Comparison of ENCODE assay signal across 10 cellular contexts in genomic region chr19:3389876-3390361, GRCh38. TPM values are rescaled to one million over a fixed set of nuclear protein-coding genes. Genes with fewer than 3 reads are reported as not detected.
A peak's percentile ranks its signal among the peaks of the same experiment; 100 is the strongest.
DNase-seq lines count a peak whose midpoint lies in the region; ATAC-seq and TF ChIP-seq lines count a peak whose summit lies in the region.
"Had no signal": no experiment of that assay in that cellular context is flagged by ENCODE, and none has a peak within 500 bp of the region (broad histone marks: within the 10 kb centered on the region; RNA-seq: fewer than 3 reads in every experiment).

No MANE protein-coding gene starts in this region.

- WGBS in right cardiac atrium, result 57% methylated on average over 17 of the region's 17 CpGs

- H3K4me1 ChIP-seq in HEK293 (ENCODE audit: control insufficient read depth, insufficient read depth, low read length) (no peaks in the 10 kb centered on the region), right cardiac atrium (ENCODE audit: control insufficient read depth, insufficient read depth, low read length) (peaks cover 12% of the 10 kb centered on the region), subcutaneous abdominal adipose tissue (ENCODE audit: control insufficient read depth in 5 of 5, insufficient read depth in 5 of 5, low read length in 5 of 5) (peaks cover 12 to 68% (median 54%) of the 10 kb centered on the region in 5 donors)

- peaks cover 0 to 4% of the 10 kb centered on the region in 2 experiments; a peak in 2 of 3 replicates for H3K36me3 ChIP-seq in HEK293 (ENCODE audit: control insufficient read depth in 2 of 2, insufficient read depth in 1 of 2, low read length in 2 of 2)
- peaks cover 0 to 12% (median 0%) of the 10 kb centered on the region in 5 donors for H3K36me3 ChIP-seq in subcutaneous abdominal adipose tissue (ENCODE audit: control insufficient read depth in 5 of 5, insufficient read depth in 5 of 5, low read length in 5 of 5)

- H3K4me3 Mint-ChIP-seq in natural killer cell, result no peak overlapping the region
- no peak overlapping the region for H3K4me3 Mint-ChIP-seq in T-helper 2 cell treated with Interferon-gamma antibody and Interleukin-4, amounts not matched to agents 5 μg/mL and 100 μg/mL, for 36 hours
- H3K4me3 Mint-ChIP-seq: activated naive CD8-positive, alpha-beta T cell treated with anti-CD3 and anti-CD28 coated beads, Interleukin-2, amount 10 ng/mL, durations not matched to agents 7 days and 5 days had no signal

- H3K27me3 ChIP-seq in right cardiac atrium (ENCODE audit: control insufficient read depth, insufficient read depth), result no peaks in the 10 kb centered on the region
- H3K27me3 ChIP-seq in subcutaneous abdominal adipose tissue (ENCODE audit: control insufficient read depth in 5 of 5, insufficient read depth in 4 of 5, low read length in 5 of 5), result no peaks in the 10 kb centered on the region

- H3K27ac Mint-ChIP-seq in natural killer cell, result no peak overlapping the region
- no peak overlapping the region for H3K27ac Mint-ChIP-seq in T-helper 2 cell treated with Interferon-gamma antibody and Interleukin-4, amounts not matched to agents 5 μg/mL and 100 μg/mL, for 36 hours
- H3K27ac Mint-ChIP-seq: activated naive CD8-positive, alpha-beta T cell treated with anti-CD3 and anti-CD28 coated beads, Interleukin-2, amount 10 ng/mL, durations not matched to agents 7 days and 5 days had no signal

- POLR2A ChIA-PET in HEK293 (lab: Yijun Ruan, JAX), result no interaction called here

- peak overlapping the region in 1 of 5 donors; percentile 26 for H3K9ac ChIP-seq in subcutaneous abdominal adipose tissue (ENCODE audit: low read length in 5 of 5)

- H3K4me3 ChIP-seq in HEK293 (ENCODE audit: low read depth, low read length), result no peak overlapping the region
- H3K4me3 ChIP-seq in right cardiac atrium (ENCODE audit: low read length), result no peak overlapping the region
- H3K4me3 ChIP-seq in subcutaneous abdominal adipose tissue (ENCODE audit: low read depth in 1 of 5, low read length in 5 of 5), result no peak overlapping the region

- TF ChIP-seq CTCF in HEK293 (tag by site-specific recombination; IDR thresholded peaks at IDR 0.05) (no peak), natural killer cell (IDR thresholded peaks at IDR 0.05) (no peak)

- CTCF ChIA-PET in HEK293 (lab: Yijun Ruan, JAX), result no interaction called here

- DNase-seq in SHP77 (lab: John Stamatoyannopoulos, UW) (peak; percentile 67 to 82), right cardiac atrium (no peak), midbrain (lab: John Stamatoyannopoulos, UW) (no peak), natural killer cell (no peak)
- DNase-seq in T-helper 2 cell treated with Interferon-gamma antibody and Interleukin-4, amounts not matched to agents 5 μg/mL and 100 μg/mL, for 36 hours (ENCODE audit: low spot score), result no peak
- DNase-seq: activated naive CD8-positive, alpha-beta T cell treated with anti-CD3 and anti-CD28 coated beads, Interleukin-2, amount 10 ng/mL, durations not matched to agents 7 days and 5 days; T-helper 9 cell had no signal

- no peak overlapping the region for H3K27ac ChIP-seq in HEK293 (ENCODE audit: extremely low read depth, low read depth, low read length)
- peak overlapping the region; percentile 49 for H3K27ac ChIP-seq in right cardiac atrium (ENCODE audit: low read length)
- H3K27ac ChIP-seq in subcutaneous abdominal adipose tissue (ENCODE audit: low read depth, low read length), result peak overlapping the region; percentile 62

- no peaks in the 10 kb centered on the region for H3K9me3 Mint-ChIP-seq in natural killer cell
- H3K9me3 Mint-ChIP-seq in T-helper 2 cell treated with Interferon-gamma antibody and Interleukin-4, amounts not matched to agents 5 μg/mL and 100 μg/mL, for 36 hours, result no peaks in the 10 kb centered on the region
- H3K9me3 Mint-ChIP-seq: activated naive CD8-positive, alpha-beta T cell treated with anti-CD3 and anti-CD28 coated beads, Interleukin-2, amount 10 ng/mL, durations not matched to agents 7 days and 5 days had no signal

- H3K9me3 ChIP-seq in HEK293 (ENCODE audit: control insufficient read depth, insufficient read depth, low read depth, low read length), result no peaks in the 10 kb centered on the region
- no peaks in the 10 kb centered on the region for H3K9me3 ChIP-seq in right cardiac atrium (ENCODE audit: control insufficient read depth, low read length)
- H3K9me3 ChIP-seq in subcutaneous abdominal adipose tissue (ENCODE audit: control insufficient read depth in 5 of 5, low read length in 5 of 5), result no peaks in the 10 kb centered on the region

- intact Hi-C loops in right cardiac atrium (cut with DNase I) (no loop called here), natural killer cell (cut with micrococcal nuclease) (no loop called here)

- H3K4me1 Mint-ChIP-seq in natural killer cell, result no peaks in the 10 kb centered on the region
- H3K4me1 Mint-ChIP-seq in T-helper 2 cell treated with Interferon-gamma antibody and Interleukin-4, amounts not matched to agents 5 μg/mL and 100 μg/mL, for 36 hours (ENCODE audit: low read depth), result no peaks in the 10 kb centered on the region
- H3K4me1 Mint-ChIP-seq: activated naive CD8-positive, alpha-beta T cell treated with anti-CD3 and anti-CD28 coated beads, Interleukin-2, amount 10 ng/mL, durations not matched to agents 7 days and 5 days had no signal

- no peaks in the 10 kb centered on the region for H3K36me3 Mint-ChIP-seq in natural killer cell
- H3K36me3 Mint-ChIP-seq in T-helper 2 cell treated with Interferon-gamma antibody and Interleukin-4, amounts not matched to agents 5 μg/mL and 100 μg/mL, for 36 hours (ENCODE audit: low read depth), result no peaks in the 10 kb centered on the region
- H3K36me3 Mint-ChIP-seq: activated naive CD8-positive, alpha-beta T cell treated with anti-CD3 and anti-CD28 coated beads, Interleukin-2, amount 10 ng/mL, durations not matched to agents 7 days and 5 days had no signal

- H3K27me3 Mint-ChIP-seq in natural killer cell (ENCODE audit: low read depth in 2 of 2), result no peaks in the 10 kb centered on the region
- H3K27me3 Mint-ChIP-seq in T-helper 2 cell treated with Interferon-gamma antibody and Interleukin-4, amounts not matched to agents 5 μg/mL and 100 μg/mL, for 36 hours (ENCODE audit: low read depth), result no peaks in the 10 kb centered on the region
- H3K27me3 Mint-ChIP-seq: activated naive CD8-positive, alpha-beta T cell treated with anti-CD3 and anti-CD28 coated beads, Interleukin-2, amount 10 ng/mL, durations not matched to agents 7 days and 5 days had no signal

- ATAC-seq in right cardiac atrium, result peak; percentile 1 to 4
- no peak for ATAC-seq in HG02571 (IDR thresholded peaks at IDR 0.05; ENCODE audit: unreplicated experiment)
- no peak for ATAC-seq in natural killer cell

TF ChIP-seq in HEK293, 187 proteins besides CTCF, POLR2A, EP300 and RAD21:
- TF ChIP-seq ZNF23 (tag by site-specific recombination; IDR thresholded peaks at IDR 0.05; ENCODE audit: borderline replicate concordance) (no peak), FEZF1 (tag by site-specific recombination; IDR thresholded peaks at IDR 0.05) (peak; percentile 74), GLIS1 (tag by site-specific recombination; IDR thresholded peaks at IDR 0.05) (peak; percentile 71), ZIC2 (tag by site-specific recombination; IDR thresholded peaks at IDR 0.05) (peak; percentile 31; the same call in 1 of the 2 replicates), ZNF398 (tag by site-specific recombination; IDR thresholded peaks at IDR 0.05) (peak; percentile 23; the same call in 1 of the 2 replicates), ZNF488 (tag by site-specific recombination; IDR thresholded peaks at IDR 0.05) (no peak), MZF1 (tag by site-specific recombination; IDR thresholded peaks at IDR 0.05; ENCODE audit: borderline replicate concordance) (peak; percentile 55; the same call in 1 of the 2 replicates), WT1 (tag by site-specific recombination; IDR thresholded peaks at IDR 0.05) (peak; percentile 33; the same call in 1 of the 2 replicates)

RNA-seq across cellular contexts. Expression of gene NFIC, which starts 23.5 kb away (rescaled TPM):
- total RNA-seq in right cardiac atrium (100 to 1,000 TPM; 175 to 223 (median 188) TPM), natural killer cell (10 to 100 TPM; 18.5 to 22.2 (median 20.6) TPM)
- polyA plus RNA-seq in right cardiac atrium, result 186 TPM

Comparison
In these comparisons a context has a peak if more than half of its experiments do, and no peak if none do; other contexts are left out.
1. DNase-seq: peak in SHP77 (2 of 2); none in right cardiac atrium (0 of 3), midbrain (single experiment), natural killer cell (single experiment) and T-helper 2 cell treated with Interferon-gamma antibody and Interleukin-4, amounts not matched to agents 5 μg/mL and 100 μg/mL, for 36 hours (single experiment).
2. ATAC-seq: peak in right cardiac atrium (2 of 2); none in HG02571 (single experiment) and natural killer cell (0 of 3).
3. RNA of gene NFIC, which starts 23.5 kb away (total RNA-seq): 175 to 223 TPM in right cardiac atrium; 18.5 to 22.2 TPM in natural killer cell; every median in the first group is over 4 times any median in the second.